ENCODE assay signal across 23 cellular contexts in genomic region chr1:149914545-149914944, GRCh38. TPM values are rescaled to one million over a fixed set of nuclear protein-coding genes. Genes with fewer than 3 reads are reported as not detected.
DNase-seq lines count a peak whose midpoint lies in the region; ATAC-seq lines count a peak whose summit lies in the region.
"Had no signal": no experiment of that assay in that cellular context is flagged by ENCODE, and none has a peak within 500 bp of the region (broad histone marks: within the 10 kb centered on the region; RNA-seq: fewer than 3 reads in every experiment).

No MANE protein-coding gene starts in this region.

- intact Hi-C loops in activated CD4-positive, alpha-beta T cell treated with anti-CD3 and anti-CD28 coated beads, Interleukin-2, amount 10 ng/mL, durations not matched to agents 24 days and 14 days (cut with micrococcal nuclease): no loop called here
- intact Hi-C loops in activated CD4-positive, alpha-beta T cell treated with anti-CD3 and anti-CD28 coated beads for 36 hours (cut with DNase I, micrococcal nuclease): no loop called here

- H3K9me3 ChIP-seq in BLaER1: no peaks in the 10 kb centered on the region
- no peaks in the 10 kb centered on the region for H3K9me3 ChIP-seq in T-helper 17 cell (ENCODE audit: control insufficient read depth, low read length, poor library complexity, severe bottlenecking)
- H3K9me3 ChIP-seq: SK-N-SH had no signal

- POLR2A ChIA-PET in activated CD4-positive, alpha-beta T cell treated with anti-CD3 and anti-CD28 coated beads for 36 hours (lab: Charles Lee): interaction anchor here (0.5 kb wide), 1 partner anchor 358 kb away, joined by 6 read pairs; no protein-coding TSS in a partner anchor

- peak overlapping the region; percentile 91 for H3K4me2 ChIP-seq in BLaER1
- H3K4me2 ChIP-seq: SK-N-SH had no signal

- DNase-seq in activated CD4-positive, alpha-beta T cell treated with anti-CD3 and anti-CD28 coated beads, Interleukin-2, amount 10 ng/mL, durations not matched to agents 24 days and 14 days: no peak
- no peak for DNase-seq in activated CD4-positive, alpha-beta T cell treated with anti-CD3 and anti-CD28 coated beads for 36 hours
- DNase-seq in D341Med (ENCODE audit: low spot score): peak; percentile 8
- DNase-seq in T-helper 17 cell: no peak
- no peak for DNase-seq in mesenteric fat pad (ENCODE audit: low spot score)
- DNase-seq: C1 segment of cervical spinal cord; CD8-positive, alpha-beta T cell; DMS79 treated with DMSO at 0.1 percent for 48 hours; HCEC 1CT; IMR-90; NCI-H1105 treated with DMSO at 0.1 percent for 48 hours; NCI-H146; NCI-H1930; NCI-H2107; NCI-H446; NCI-H526; NCI-H82; NK-92 treated with Interleukin-12 subunit alpha and Interleukin-12 subunit beta, amount 100 ng/mL, for 24 hours; PC-3; SK-N-SH had no signal

- H4K20me1 ChIP-seq in BLaER1: no peaks in the 10 kb centered on the region

- H3K27me3 Mint-ChIP-seq in activated CD4-positive, alpha-beta T cell treated with anti-CD3 and anti-CD28 coated beads, Interleukin-2, amount 10 ng/mL, durations not matched to agents 24 days and 14 days: no peaks in the 10 kb centered on the region
- H3K27me3 Mint-ChIP-seq in activated CD4-positive, alpha-beta T cell treated with anti-CD3 and anti-CD28 coated beads for 36 hours: peaks cover 2% of the 10 kb centered on the region
- no peaks in the 10 kb centered on the region for H3K27me3 Mint-ChIP-seq in T-helper 17 cell

- H3K27ac ChIP-seq in BLaER1: 0 out of 2 replicates have a peak overlapping the region, but pooled peaks have one; percentile 4

- no peak for ATAC-seq in activated CD4-positive, alpha-beta T cell treated with anti-CD3 and anti-CD28 coated beads for 36 hours
- ATAC-seq in T-helper 17 cell (no peak), HG03571 (IDR thresholded peaks at IDR 0.05; ENCODE audit: unreplicated experiment) (no peak), HG02571 (IDR thresholded peaks at IDR 0.05; ENCODE audit: unreplicated experiment) (no peak)
- ATAC-seq: CD8-positive, alpha-beta T cell; PC-3 had no signal

- H3K27me3 ChIP-seq in BLaER1: no peaks in the 10 kb centered on the region

- peaks cover 47% of the 10 kb centered on the region for H3K4me1 Mint-ChIP-seq in activated CD4-positive, alpha-beta T cell treated with anti-CD3 and anti-CD28 coated beads, Interleukin-2, amount 10 ng/mL, durations not matched to agents 24 days and 14 days
- peaks cover 19% of the 10 kb centered on the region for H3K4me1 Mint-ChIP-seq in activated CD4-positive, alpha-beta T cell treated with anti-CD3 and anti-CD28 coated beads for 36 hours
- H3K4me1 Mint-ChIP-seq in T-helper 17 cell: peaks cover 24% of the 10 kb centered on the region

- H3K9me3 Mint-ChIP-seq in activated CD4-positive, alpha-beta T cell treated with anti-CD3 and anti-CD28 coated beads, Interleukin-2, amount 10 ng/mL, durations not matched to agents 24 days and 14 days: no peaks in the 10 kb centered on the region
- H3K9me3 Mint-ChIP-seq in activated CD4-positive, alpha-beta T cell treated with anti-CD3 and anti-CD28 coated beads for 36 hours (ENCODE audit: low read depth): no peaks in the 10 kb centered on the region
- H3K9me3 Mint-ChIP-seq: CD8-positive, alpha-beta T cell had no signal

- CTCF ChIA-PET in activated CD4-positive, alpha-beta T cell treated with anti-CD3 and anti-CD28 coated beads for 36 hours (lab: Charles Lee): no interaction called here

- no peak overlapping the region for H3K4me3 ChIP-seq in BLaER1

- H3K4me3 Mint-ChIP-seq in activated CD4-positive, alpha-beta T cell treated with anti-CD3 and anti-CD28 coated beads, Interleukin-2, amount 10 ng/mL, durations not matched to agents 24 days and 14 days: no peak overlapping the region
- no peak overlapping the region for H3K4me3 Mint-ChIP-seq in activated CD4-positive, alpha-beta T cell treated with anti-CD3 and anti-CD28 coated beads for 36 hours
- no peak overlapping the region for H3K4me3 Mint-ChIP-seq in T-helper 17 cell
- H3K4me3 Mint-ChIP-seq: CD8-positive, alpha-beta T cell had no signal

- H3K36me3 Mint-ChIP-seq in activated CD4-positive, alpha-beta T cell treated with anti-CD3 and anti-CD28 coated beads, Interleukin-2, amount 10 ng/mL, durations not matched to agents 24 days and 14 days (ENCODE audit: low read depth): peaks cover 24% of the 10 kb centered on the region
- H3K36me3 Mint-ChIP-seq in activated CD4-positive, alpha-beta T cell treated with anti-CD3 and anti-CD28 coated beads for 36 hours (ENCODE audit: low read depth): no peaks in the 10 kb centered on the region
- H3K36me3 Mint-ChIP-seq in T-helper 17 cell (ENCODE audit: low read depth): no peaks in the 10 kb centered on the region
- H3K36me3 Mint-ChIP-seq: CD8-positive, alpha-beta T cell had no signal

- peaks cover 44% of the 10 kb centered on the region for H3K36me3 ChIP-seq in BLaER1

- peak overlapping the region; percentile 32 for H3K27ac Mint-ChIP-seq in activated CD4-positive, alpha-beta T cell treated with anti-CD3 and anti-CD28 coated beads, Interleukin-2, amount 10 ng/mL, durations not matched to agents 24 days and 14 days
- H3K27ac Mint-ChIP-seq in activated CD4-positive, alpha-beta T cell treated with anti-CD3 and anti-CD28 coated beads for 36 hours: no peak overlapping the region
- H3K27ac Mint-ChIP-seq in T-helper 17 cell: peak overlapping the region; percentile 84

- peaks cover 39% of the 10 kb centered on the region for H3K4me1 ChIP-seq in BLaER1

- H3K9ac ChIP-seq in BLaER1: no peak overlapping the region
- H3K9ac ChIP-seq: SK-N-SH had no signal

RNA-seq across cellular contexts. Expression of gene SV2A, which starts 3.1 kb away (rescaled TPM):
- 18.0 and 18.9 TPM in 2 replicates for total RNA-seq in activated CD4-positive, alpha-beta T cell treated with anti-CD3 and anti-CD28 coated beads, Interleukin-2, amount 10 ng/mL, durations not matched to agents 24 days and 14 days
- total RNA-seq in activated CD4-positive, alpha-beta T cell treated with anti-CD3 and anti-CD28 coated beads for 36 hours: 1 to 10 TPM; 7.8 to 8.5 TPM
- total RNA-seq in T-helper 17 cell: 1 to 10 TPM; 4.6 to 4.7 TPM
- 2.0 TPM for total RNA-seq in mesenteric fat pad
- total RNA-seq: PC-3 had no signal

RNA-seq across cellular contexts. Expression of gene SF3B4, which starts 13.1 kb away (rescaled TPM):
- 124 and 131 TPM in 2 replicates for total RNA-seq in activated CD4-positive, alpha-beta T cell treated with anti-CD3 and anti-CD28 coated beads, Interleukin-2, amount 10 ng/mL, durations not matched to agents 24 days and 14 days
- 10 to 100 TPM; 68.6 to 71.9 TPM for total RNA-seq in activated CD4-positive, alpha-beta T cell treated with anti-CD3 and anti-CD28 coated beads for 36 hours
- total RNA-seq in T-helper 17 cell (10 to 100 TPM; 47.2 to 53.2 TPM), mesenteric fat pad (47.9 TPM)

RNA-seq across cellular contexts. Expression of gene BOLA1, which starts 15.2 kb away (rescaled TPM):
- 25.8 and 26.6 TPM in 2 replicates for total RNA-seq in activated CD4-positive, alpha-beta T cell treated with anti-CD3 and anti-CD28 coated beads, Interleukin-2, amount 10 ng/mL, durations not matched to agents 24 days and 14 days
- 10 to 100 TPM; 24.1 to 30.0 TPM for total RNA-seq in activated CD4-positive, alpha-beta T cell treated with anti-CD3 and anti-CD28 coated beads for 36 hours
- total RNA-seq in T-helper 17 cell (1 to 10 TPM; 5.3 to 7.2 TPM), mesenteric fat pad (16.1 TPM)

RNA-seq across cellular contexts. Expression of gene MTMR11, which starts 22.1 kb away (rescaled TPM):
- 5.8 and 6.1 TPM in 2 replicates for total RNA-seq in activated CD4-positive, alpha-beta T cell treated with anti-CD3 and anti-CD28 coated beads, Interleukin-2, amount 10 ng/mL, durations not matched to agents 24 days and 14 days
- total RNA-seq in activated CD4-positive, alpha-beta T cell treated with anti-CD3 and anti-CD28 coated beads for 36 hours: 1 to 10 TPM; 1.3 TPM
- total RNA-seq in T-helper 17 cell: under 1 TPM; 0.35 to 0.73 TPM
- 2.2 TPM for total RNA-seq in mesenteric fat pad
